Comparison of ENCODE assay signal across 9 cellular contexts in the genomic region with DNA sequence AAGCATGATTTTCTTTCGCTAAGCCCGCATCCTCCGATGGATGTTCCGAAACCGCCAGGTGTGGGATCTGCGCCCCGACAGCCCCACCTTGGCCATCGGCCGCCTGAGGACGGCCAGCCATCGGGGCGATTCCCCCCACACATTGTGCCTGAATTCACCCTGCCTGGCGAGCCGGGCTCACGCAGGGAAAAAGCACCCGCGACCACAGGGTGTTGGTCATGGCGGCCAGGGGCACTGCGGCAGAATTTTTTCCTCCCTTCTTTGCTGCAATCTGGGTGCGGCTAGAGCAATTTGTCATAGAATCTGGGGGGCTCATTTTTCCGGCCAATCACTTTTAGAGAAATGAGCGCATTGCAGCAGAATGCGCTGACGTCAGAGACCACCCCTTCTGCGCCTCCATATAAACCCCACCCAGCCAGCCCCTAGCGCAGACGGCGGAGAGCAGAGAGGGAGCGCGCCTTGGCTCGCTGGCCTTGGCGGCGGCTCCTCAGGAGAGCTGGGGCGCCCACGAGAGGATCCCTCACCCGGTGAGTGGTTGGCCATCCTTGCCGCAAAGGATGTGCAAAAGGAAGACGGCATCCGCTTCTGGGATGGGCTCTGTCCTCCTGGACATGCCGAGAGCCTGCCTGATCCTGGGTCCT. TPM values are rescaled to one million over a fixed set of nuclear protein-coding genes. Genes with fewer than 3 reads are reported as not detected.
DNase-seq lines count a peak whose midpoint lies in the region; ATAC-seq and TF ChIP-seq lines count a peak whose summit lies in the region.
"Had no signal": no experiment of that assay in that cellular context is flagged by ENCODE, and none has a peak within 500 bp of the region (broad histone marks: within the 10 kb centered on the region; RNA-seq: fewer than 3 reads in every experiment).

A gene (plus strand): TSS at position 428 of the 641 bp plus-strand sequence.

- no peak for TF ChIP-seq CTCF in AG09309 (IDR thresholded peaks at IDR 0.05; ENCODE audit: control insufficient read depth, insufficient read depth, low read depth, low read length, missing control alignments)

- peak within 1 kb of the TSS; percentile 85 for H3K4me3 ChIP-seq in AG09309 (ENCODE audit: control insufficient read depth, low read depth, low read length)

- H3K36me3 Mint-ChIP-seq in T-helper 17 cell (ENCODE audit: low read depth) (peaks cover 2% of the 10 kb centered on the region), immature natural killer cell (no peaks in the 10 kb centered on the region)
- H3K36me3 Mint-ChIP-seq in activated naive CD4-positive, alpha-beta T cell treated with anti-CD3 and anti-CD28 coated beads, Interleukin-2, amount 50 U/mL, for 72 hours: peaks cover 0 to 11% of the 10 kb centered on the region in 2 donors

- H3K27me3 Mint-ChIP-seq in T-helper 17 cell: peaks cover 48% of the 10 kb centered on the region
- H3K27me3 Mint-ChIP-seq in immature natural killer cell (ENCODE audit: low read depth in 3 of 3): peaks cover 0 to 20% (median 2%) of the 10 kb centered on the region in 3 donors

- H3K27ac Mint-ChIP-seq in T-helper 17 cell (no peak within 1 kb of the TSS), immature natural killer cell (no peak within 1 kb of the TSS)
- H3K27ac Mint-ChIP-seq in activated naive CD4-positive, alpha-beta T cell treated with anti-CD3 and anti-CD28 coated beads, Interleukin-2, amount 50 U/mL, for 72 hours: no peak within 1 kb of the TSS

- H3K9me3 Mint-ChIP-seq in immature natural killer cell: no peaks in the 10 kb centered on the region
- peaks cover 0 to 10% of the 10 kb centered on the region in 2 donors for H3K9me3 Mint-ChIP-seq in activated naive CD4-positive, alpha-beta T cell treated with anti-CD3 and anti-CD28 coated beads, Interleukin-2, amount 50 U/mL, for 72 hours

- H3K4me3 Mint-ChIP-seq in T-helper 17 cell (peak within 1 kb of the TSS; percentile 36), immature natural killer cell (no peak within 1 kb of the TSS)

- intact Hi-C loops in posterior vena cava (cut with DNase I): no loop called here

- no peak for ATAC-seq in T-helper 17 cell
- ATAC-seq in activated naive CD4-positive, alpha-beta T cell treated with anti-CD3 and anti-CD28 coated beads, Interleukin-2, amount 50 U/mL, for 72 hours: no peak

- DNase-seq in AG09309 (ENCODE audit: low read depth) (peak; percentile 52), T-helper 17 cell (no peak), fibroblast of the conjunctiva (ENCODE audit: low read depth) (peak; percentile 84), posterior vena cava (ENCODE audit: low spot score) (peak; percentile 85), KG1 (lab: John Stamatoyannopoulos, UW) (no peak), immature natural killer cell (no peak)
- DNase-seq in activated naive CD4-positive, alpha-beta T cell treated with anti-CD3 and anti-CD28 coated beads, Interleukin-2, amount 50 U/mL, for 16 hours: no peak
- DNase-seq in activated naive CD4-positive, alpha-beta T cell treated with anti-CD3 and anti-CD28 coated beads, Interleukin-2, amount 50 U/mL, for 72 hours (ENCODE audit: low spot score in 2 of 2): no peak
- DNase-seq: NCI-H446 treated with DMSO at 0.1 percent for 48 hours had no signal

- peaks cover 7% of the 10 kb centered on the region for H3K4me1 Mint-ChIP-seq in T-helper 17 cell
- H3K4me1 Mint-ChIP-seq in immature natural killer cell: peaks cover 0 to 2% of the 10 kb centered on the region in 2 donors

- H3K9me3 ChIP-seq in T-helper 17 cell (ENCODE audit: control insufficient read depth, low read length, poor library complexity, severe bottlenecking): no peaks in the 10 kb centered on the region

RNA-seq across cellular contexts. Expression of the gene that starts here (rescaled TPM):
- total RNA-seq in T-helper 17 cell: under 1 TPM in 1 of 2 donors, not detected in 1; 0.21 TPM
- 10 to 100 TPM; 56.2 to 99.4 TPM for total RNA-seq in posterior vena cava
- polyA plus RNA-seq in immature natural killer cell: not detected
- not detected for total RNA-seq in activated naive CD4-positive, alpha-beta T cell treated with anti-CD3 and anti-CD28 coated beads, Interleukin-2, amount 50 U/mL, for 72 hours

Comparison
In these comparisons a context has a peak if more than half of its experiments do, and no peak if none do; other contexts are left out.
1. RNA of the gene that starts here (total RNA-seq): 56.2 to 99.4 TPM in posterior vena cava; 0.21 TPM in T-helper 17 cell and not detected in activated naive CD4-positive, alpha-beta T cell treated with anti-CD3 and anti-CD28 coated beads, Interleukin-2, amount 50 U/mL, for 72 hours; every median in the first group is over 10 times any median in the second.
2. DNase-seq: peak in AG09309 (single experiment), fibroblast of the conjunctiva (single experiment) and posterior vena cava (single experiment); none in T-helper 17 cell (0 of 3), KG1 (single experiment), immature natural killer cell (0 of 3), activated naive CD4-positive, alpha-beta T cell treated with anti-CD3 and anti-CD28 coated beads, Interleukin-2, amount 50 U/mL, for 16 hours (single experiment) and activated naive CD4-positive, alpha-beta T cell treated with anti-CD3 and anti-CD28 coated beads, Interleukin-2, amount 50 U/mL, for 72 hours (0 of 2).